In the genomic region with DNA sequence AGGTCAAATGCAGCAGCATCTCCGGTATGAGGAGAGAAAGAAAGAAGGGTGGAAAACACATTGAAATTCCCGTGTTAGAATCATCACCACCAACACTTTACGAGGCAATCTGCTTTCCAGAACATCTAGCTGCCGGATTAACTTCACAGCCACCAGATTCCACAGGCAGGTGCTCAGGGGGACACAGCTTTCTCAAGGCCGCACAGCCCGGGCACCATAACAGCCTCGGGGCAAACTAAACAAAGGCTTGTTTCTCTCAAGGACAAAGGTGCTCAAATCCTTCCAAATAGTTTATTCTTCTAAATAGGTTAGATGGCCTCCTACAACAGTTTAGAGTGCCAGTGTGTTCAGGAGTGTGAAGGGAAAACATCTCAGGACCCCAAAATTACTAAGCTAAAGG, we compare ENCODE assay signal across 10 cellular contexts.
"Had no signal": no experiment of that assay in that cellular context is flagged by ENCODE, and none has a peak within 500 bp of the region (broad histone marks: within the 10 kb centered on the region; RNA-seq: fewer than 3 reads in every experiment).

No MANE protein-coding gene starts in this region.

- H3K4me3 Mint-ChIP-seq: activated CD4-positive, alpha-beta T cell treated with anti-CD3 and anti-CD28 coated beads, Interleukin-2, amount 10 ng/mL, durations not matched to agents 24 days and 14 days; activated T-cell treated with anti-CD3 and anti-CD28 coated beads, Interleukin-2, amount 50 U/mL, for 72 hours; dendritic cell treated with granulocyte-macrophage colony-stimulating factor and Interleukin-4, amounts not matched to agents 40 ng/mL and 50 ng/mL, for 4 days; effector memory CD8-positive, alpha-beta T cell; immature natural killer cell had no signal

- H3K27ac Mint-ChIP-seq: activated CD4-positive, alpha-beta T cell treated with anti-CD3 and anti-CD28 coated beads, Interleukin-2, amount 10 ng/mL, durations not matched to agents 24 days and 14 days; activated T-cell treated with anti-CD3 and anti-CD28 coated beads, Interleukin-2, amount 50 U/mL, for 72 hours; dendritic cell treated with granulocyte-macrophage colony-stimulating factor and Interleukin-4, amounts not matched to agents 40 ng/mL and 50 ng/mL, for 4 days; effector memory CD8-positive, alpha-beta T cell; immature natural killer cell had no signal

- H3K9me3 Mint-ChIP-seq: activated CD4-positive, alpha-beta T cell treated with anti-CD3 and anti-CD28 coated beads, Interleukin-2, amount 10 ng/mL, durations not matched to agents 24 days and 14 days; activated T-cell treated with anti-CD3 and anti-CD28 coated beads, Interleukin-2, amount 50 U/mL, for 72 hours; dendritic cell treated with granulocyte-macrophage colony-stimulating factor and Interleukin-4, amounts not matched to agents 40 ng/mL and 50 ng/mL, for 4 days; effector memory CD8-positive, alpha-beta T cell; immature natural killer cell had no signal

- DNase-seq: activated CD4-positive, alpha-beta T cell treated with anti-CD3 and anti-CD28 coated beads, Interleukin-2, amount 10 ng/mL, durations not matched to agents 24 days and 14 days; activated CD4-positive, CD25-positive, alpha-beta regulatory T cell; activated CD8-positive, alpha-beta memory T cell treated with anti-CD3 and anti-CD28 coated beads, Interleukin-2, amount 50 U/mL, for 48 hours; activated T-cell treated with anti-CD3 and anti-CD28 coated beads, Interleukin-2, amount 50 U/mL, for 72 hours; effector memory CD8-positive, alpha-beta T cell; foreskin melanocyte; immature natural killer cell; midbrain; stimulated activated naive CD8-positive, alpha-beta T cell treated with anti-CD3 and anti-CD28 coated beads, Interleukin-15, Interleukin-2, amounts not matched to agents 100 U/mL and 50 U/mL, for 24 hours had no signal

- H3K4me1 Mint-ChIP-seq: activated CD4-positive, alpha-beta T cell treated with anti-CD3 and anti-CD28 coated beads, Interleukin-2, amount 10 ng/mL, durations not matched to agents 24 days and 14 days; immature natural killer cell had no signal

- H3K36me3 Mint-ChIP-seq: immature natural killer cell had no signal
